Comparison of ENCODE assay signal across 14 cellular contexts in the genomic region with DNA sequence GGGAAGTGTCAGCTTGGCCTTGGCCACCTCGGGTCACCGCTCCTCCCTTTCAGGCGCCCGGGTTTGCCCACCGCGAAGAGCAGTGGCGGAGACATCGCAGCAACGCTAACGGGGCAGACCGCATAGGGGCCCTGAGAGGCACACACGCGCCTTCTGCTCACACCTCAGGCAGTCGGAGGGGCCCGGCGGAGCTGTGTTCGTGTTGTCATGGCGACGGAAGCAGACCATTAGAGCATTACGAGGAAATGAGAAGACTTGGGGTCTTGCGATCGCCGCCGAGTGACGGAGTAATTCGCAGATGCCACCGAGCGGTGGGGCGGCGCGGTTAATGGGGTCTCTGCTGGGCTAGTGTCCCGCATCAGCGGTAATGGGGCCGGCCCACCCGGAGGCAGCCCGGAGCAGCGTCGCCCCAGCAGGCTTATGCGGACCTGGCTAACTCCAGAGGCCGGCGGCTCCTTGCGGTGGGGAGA.
DNase-seq lines count a peak whose midpoint lies in the region; ATAC-seq lines count a peak whose summit lies in the region.
"Had no signal": no experiment of that assay in that cellular context is flagged by ENCODE, and none has a peak within 500 bp of the region (broad histone marks: within the 10 kb centered on the region; RNA-seq: fewer than 3 reads in every experiment).

No MANE protein-coding gene starts in this region.

- H3K27me3 ChIP-seq in HUES64 (ENCODE audit: insufficient read depth, low read length) (peaks cover 44% of the 10 kb centered on the region), iPS DF 6.9 (ENCODE audit: control insufficient read depth, insufficient read depth, low read length) (peaks cover 14% of the 10 kb centered on the region; the same call in 1 of the 2 replicates)

- peaks cover 13% of the 10 kb centered on the region; the same call in 1 of the 2 replicates for H3K4me1 ChIP-seq in HUES64 (ENCODE audit: insufficient read depth, low read length)
- H3K4me1 ChIP-seq in iPS DF 6.9 (ENCODE audit: control insufficient read depth, insufficient read depth, low read length) = no peaks in the 10 kb centered on the region
- H3K4me1 ChIP-seq: adrenal gland had no signal

- H3K36me3 ChIP-seq in HUES64 (ENCODE audit: insufficient read depth, low read length) (no peaks in the 10 kb centered on the region), iPS DF 6.9 (ENCODE audit: control insufficient read depth, insufficient read depth, low read length) (no peaks in the 10 kb centered on the region)
- H3K36me3 ChIP-seq: adrenal gland, tibial nerve had no signal

- WGBS in HUES64 = 59% methylated on average over 42 of the region's 42 CpGs
- WGBS in iPS DF 6.9 (ENCODE audit: insufficient coverage, insufficient read length) = no CpG with 5 or more reads among the region's 42 CpGs

- ATAC-seq in stimulated activated effector memory CD8-positive, alpha-beta T cell treated with anti-CD3 and anti-CD28 coated beads, Interleukin-12 subunit alpha, Interleukin-12 subunit beta, amount 100 ng/mL, for 72 hours = no peak
- no peak for ATAC-seq in GM18520 (IDR thresholded peaks at IDR 0.05; ENCODE audit: unreplicated experiment)

- H3K9me3 ChIP-seq in HUES64 (ENCODE audit: insufficient read depth, low read depth, low read length) (no peaks in the 10 kb centered on the region), iPS DF 6.9 (ENCODE audit: control insufficient read depth, insufficient read depth, low read length) (no peaks in the 10 kb centered on the region)
- H3K9me3 ChIP-seq: adrenal gland, tibial nerve had no signal

- H3K4me1 Mint-ChIP-seq in stimulated activated effector memory CD8-positive, alpha-beta T cell treated with anti-CD3 and anti-CD28 coated beads, Interleukin-12 subunit alpha, Interleukin-12 subunit beta, amount 100 ng/mL, for 72 hours = peaks cover 39% of the 10 kb centered on the region

- peak overlapping the region; percentile 27 for H3K4me3 Mint-ChIP-seq in stimulated activated effector memory CD8-positive, alpha-beta T cell treated with anti-CD3 and anti-CD28 coated beads, Interleukin-12 subunit alpha, Interleukin-12 subunit beta, amount 100 ng/mL, for 72 hours

- H3K4me3 ChIP-seq in HUES64 (ENCODE audit: low read length) = peak overlapping the region; percentile 49
- peak overlapping the region; percentile 18; the same call in 1 of the 2 replicates for H3K4me3 ChIP-seq in iPS DF 6.9 (ENCODE audit: low read length)
- H3K4me3 ChIP-seq: adrenal gland had no signal

- DNase-seq in NCI-H146 (lab: John Stamatoyannopoulos, UW) (peak; percentile 32), NCI-H146 treated with DMSO at 0.1 percent for 48 hours (lab: John Stamatoyannopoulos, UW; ENCODE audit: unreplicated experiment) (no peak), iPS DF 6.9 (ENCODE audit: low read depth, low spot score) (peak; percentile 25), NCI-H1930 (lab: John Stamatoyannopoulos, UW) (no peak), activated gamma-delta T cell treated with Interleukin-2 at 50 U/mL for 16 hours (no peak)
- no peak for DNase-seq in stimulated activated effector memory CD8-positive, alpha-beta T cell treated with anti-CD3 and anti-CD28 coated beads, Interleukin-12 subunit alpha, Interleukin-12 subunit beta, amount 100 ng/mL, for 72 hours (ENCODE audit: low spot score in 2 of 2)
- DNase-seq: activated CD4-positive, alpha-beta T cell treated with anti-CD3 and anti-CD28 coated beads for 4 hours; NCI-H2029 treated with DMSO at 0.1 percent for 48 hours; stimulated activated CD4-positive, alpha-beta T cell treated with anti-CD3 and anti-CD28 coated beads, Interleukin-4, amount 100 ng/mL, for 1 hour had no signal

- no peaks in the 10 kb centered on the region for H3K9me3 Mint-ChIP-seq in stimulated activated effector memory CD8-positive, alpha-beta T cell treated with anti-CD3 and anti-CD28 coated beads, Interleukin-12 subunit alpha, Interleukin-12 subunit beta, amount 100 ng/mL, for 72 hours

- H3K36me3 Mint-ChIP-seq in stimulated activated effector memory CD8-positive, alpha-beta T cell treated with anti-CD3 and anti-CD28 coated beads, Interleukin-12 subunit alpha, Interleukin-12 subunit beta, amount 100 ng/mL, for 72 hours = no peaks in the 10 kb centered on the region

- no peak overlapping the region for H3K27ac ChIP-seq in HUES64 (ENCODE audit: low read depth, low read length)
- no peak overlapping the region for H3K27ac ChIP-seq in iPS DF 6.9 (ENCODE audit: low read length)
- H3K27ac ChIP-seq: 22Rv1, adrenal gland, tibial nerve had no signal

- H3K9ac ChIP-seq in HUES64 (ENCODE audit: low read depth, low read length) = no peak overlapping the region

- H3K27ac Mint-ChIP-seq in stimulated activated effector memory CD8-positive, alpha-beta T cell treated with anti-CD3 and anti-CD28 coated beads, Interleukin-12 subunit alpha, Interleukin-12 subunit beta, amount 100 ng/mL, for 72 hours = no peak overlapping the region

Comparison
In these comparisons a context has a peak if more than half of its experiments do, and no peak if none do; other contexts are left out.
1. DNase-seq: peak in NCI-H146 (single experiment) and iPS DF 6.9 (single experiment); none in NCI-H146 treated with DMSO at 0.1 percent for 48 hours (single experiment), stimulated activated effector memory CD8-positive, alpha-beta T cell treated with anti-CD3 and anti-CD28 coated beads, Interleukin-12 subunit alpha, Interleukin-12 subunit beta, amount 100 ng/mL, for 72 hours (0 of 2), NCI-H1930 (0 of 2) and activated gamma-delta T cell treated with Interleukin-2 at 50 U/mL for 16 hours (single experiment).